8 cellular contexts compared by ENCODE assay signal in genomic region chr9:134413890-134414731, GRCh38.
A peak's percentile ranks its signal among the peaks of the same experiment; 100 is the strongest.
DNase-seq lines count a peak whose midpoint lies in the region; ATAC-seq, FAIRE-seq and TF ChIP-seq lines count a peak whose summit lies in the region.

No MANE protein-coding gene starts in this region.

- peaks cover 3% of the 10 kb centered on the region for H3K36me3 Mint-ChIP-seq in astrocyte (ENCODE audit: low read depth, unreplicated experiment)
- no peaks in the 10 kb centered on the region for H3K36me3 Mint-ChIP-seq in activated CD4-positive, alpha-beta memory T cell treated with anti-CD3 and anti-CD28 coated beads for 36 hours

- peaks cover 65% of the 10 kb centered on the region for H4K20me1 ChIP-seq in astrocyte (ENCODE audit: insufficient read depth, low read length)

- H3K27ac ChIP-seq in A549: peak overlapping the region; percentile 80 to 100
- peak overlapping the region; percentile 44 for H3K27ac ChIP-seq in astrocyte (ENCODE audit: low read depth, low read length)

- POLR2A ChIA-PET in A549 (lab: Yijun Ruan, JAX): no interaction called here
- POLR2A ChIA-PET in activated CD4-positive, alpha-beta memory T cell treated with anti-CD3 and anti-CD28 coated beads for 36 hours (lab: Charles Lee): no interaction called here

- no peaks in the 10 kb centered on the region for H3K9me3 ChIP-seq in A549
- no peaks in the 10 kb centered on the region for H3K9me3 ChIP-seq in astrocyte (ENCODE audit: insufficient read depth, low read depth, low read length)

- no peak overlapping the region for H2AFZ ChIP-seq in astrocyte (ENCODE audit: low read depth, low read length)

- TF ChIP-seq POLR2A in A549 (IDR thresholded peaks at IDR 0.05; ENCODE audit: low read length): no peak

- no peaks in the 10 kb centered on the region for H3K27me3 Mint-ChIP-seq in astrocyte (ENCODE audit: low read depth, unreplicated experiment)
- H3K27me3 Mint-ChIP-seq in activated CD4-positive, alpha-beta memory T cell treated with anti-CD3 and anti-CD28 coated beads for 36 hours: no peaks in the 10 kb centered on the region

- no peaks in the 10 kb centered on the region for H3K36me3 ChIP-seq in astrocyte (ENCODE audit: insufficient read depth, low read length)

- DNase-seq in A549 (ENCODE audit: low read depth in 1 of 2, low spot score in 1 of 2) (peak; percentile 77 to 87), NCI-H128 (lab: John Stamatoyannopoulos, UW; ENCODE audit: unreplicated experiment) (peak; percentile 74), astrocyte (ENCODE audit: low read depth) (peak; percentile 84), kidney glomerular epithelial cell (lab: John Stamatoyannopoulos, UW) (peak; percentile 77), NK-92 (lab: John Stamatoyannopoulos, UW; ENCODE audit: unreplicated experiment) (no peak)
- DNase-seq in activated CD4-positive, alpha-beta memory T cell treated with anti-CD3 and anti-CD28 coated beads for 36 hours: no peak
- no peak for DNase-seq in activated naive CD4-positive, alpha-beta T cell treated with Interleukin-2 at 50 U/mL for 16 hours

- peak; percentile 28 for FAIRE-seq in A549 (lab: Jason Lieb, UNC)
- no peak for FAIRE-seq in astrocyte (lab: Jason Lieb, UNC)

- 26% methylated on average over 29 of the region's 30 CpGs for WGBS in A549 (ENCODE audit: missing lambda C conversion rate)

- H3K27ac Mint-ChIP-seq in astrocyte (ENCODE audit: unreplicated experiment): no peak overlapping the region
- H3K27ac Mint-ChIP-seq in activated CD4-positive, alpha-beta memory T cell treated with anti-CD3 and anti-CD28 coated beads for 36 hours: no peak overlapping the region

- intact Hi-C loops in activated CD4-positive, alpha-beta memory T cell treated with anti-CD3 and anti-CD28 coated beads for 36 hours (cut with micrococcal nuclease): no loop called here

- ATAC-seq in A549: peak; percentile 54 to 84
- no peak for ATAC-seq in GM21825 (IDR thresholded peaks at IDR 0.05; ENCODE audit: unreplicated experiment)

- H3K27me3 ChIP-seq in astrocyte (ENCODE audit: insufficient read depth, low read length): no peaks in the 10 kb centered on the region

- CTCF ChIA-PET in A549 (lab: Yijun Ruan, JAX): interaction anchor here (0.7 to 6.2 kb wide), 9 partner anchors 9 to 243 kb away, joined by 3 to 33 read pairs (median 3); no protein-coding TSS in a partner anchor
- CTCF ChIA-PET in activated CD4-positive, alpha-beta memory T cell treated with anti-CD3 and anti-CD28 coated beads for 36 hours (lab: Charles Lee): interaction anchor here (0.6 kb wide), 2 partner anchors 29 to 1067 kb away, joined by 3 to 4 read pairs; no protein-coding TSS in a partner anchor

- H3K79me2 ChIP-seq in astrocyte (ENCODE audit: insufficient read depth, low read length): peaks cover 9% of the 10 kb centered on the region

- peaks cover 63% of the 10 kb centered on the region for H3K4me1 ChIP-seq in A549
- H3K4me1 ChIP-seq in astrocyte (ENCODE audit: insufficient read depth, low read length): peaks cover 25% of the 10 kb centered on the region

- peak overlapping the region; percentile 54 for H3K9ac ChIP-seq in astrocyte (ENCODE audit: low read length)

- H3K4me3 ChIP-seq in A549: no peak overlapping the region
- no peak overlapping the region for H3K4me3 ChIP-seq in astrocyte (ENCODE audit: insufficient read depth, low read depth, low read length)

- H3K4me3 Mint-ChIP-seq in astrocyte (ENCODE audit: unreplicated experiment): no peak overlapping the region
- H3K4me3 Mint-ChIP-seq in activated CD4-positive, alpha-beta memory T cell treated with anti-CD3 and anti-CD28 coated beads for 36 hours: no peak overlapping the region

- no peak for TF ChIP-seq CTCF in A549 (IDR thresholded peaks at IDR 0.05)
- no peak for TF ChIP-seq CTCF in astrocyte (IDR thresholded peaks at IDR 0.05; ENCODE audit: insufficient read depth, low read depth, low read length)

- peak overlapping the region; percentile 71 for H3K4me2 ChIP-seq in A549
- H3K4me2 ChIP-seq in astrocyte (ENCODE audit: low read length): peak overlapping the region; percentile 70

- TF ChIP-seq RAD21 in A549 (conservative IDR thresholded peaks at IDR 0.05 in 1 of 2, IDR thresholded peaks at IDR 0.05 in 1 of 2): peak; percentile 5 to 21; a peak in 2 of 5 replicates

- no peak for TF ChIP-seq EP300 in A549 (IDR thresholded peaks at IDR 0.05)

- H3K4me1 Mint-ChIP-seq in astrocyte (ENCODE audit: low read depth, unreplicated experiment): peaks cover 3% of the 10 kb centered on the region
- no peaks in the 10 kb centered on the region for H3K4me1 Mint-ChIP-seq in activated CD4-positive, alpha-beta memory T cell treated with anti-CD3 and anti-CD28 coated beads for 36 hours (ENCODE audit: low read depth)

- H3K9me3 Mint-ChIP-seq in astrocyte (ENCODE audit: unreplicated experiment): no peaks in the 10 kb centered on the region
- no peaks in the 10 kb centered on the region for H3K9me3 Mint-ChIP-seq in activated CD4-positive, alpha-beta memory T cell treated with anti-CD3 and anti-CD28 coated beads for 36 hours

TF ChIP-seq in A549, 52 proteins besides CTCF, POLR2A, EP300 and RAD21:
- TF ChIP-seq MAX (IDR thresholded peaks at IDR 0.05) (peak; percentile 82), MAFK (IDR thresholded peaks at IDR 0.05; ENCODE audit: partially characterized antibody) (peak; percentile 96), RFX5 (IDR thresholded peaks at IDR 0.05) (no peak), GATA3 (IDR thresholded peaks at IDR 0.05; ENCODE audit: borderline replicate concordance) (peak; percentile 41; the same call in 1 of the 2 replicates), PBX3 (IDR thresholded peaks at IDR 0.05) (0 out of 2 replicates have a peak, but pooled peaks have one; percentile 38), E2F6 (IDR thresholded peaks at IDR 0.05; ENCODE audit: borderline replicate concordance, low read depth) (peak; percentile 79), JUN (IDR thresholded peaks at IDR 0.05) (0 out of 5 replicates have a peak, but pooled peaks of 1 of the 2 experiments have one; percentile 41), FOSL2 (IDR thresholded peaks at IDR 0.05) (no peak), FOSL2 (CRISPR knock-in tag; IDR thresholded peaks at IDR 0.05) (peak; percentile 75), CHD4 (IDR thresholded peaks at IDR 0.05; ENCODE audit: borderline replicate concordance) (no peak), FOXS1 (CRISPR knock-in tag; IDR thresholded peaks at IDR 0.05) (no peak)

Comparison
In these comparisons a context has a peak if more than half of its experiments do, and no peak if none do; other contexts are left out.
1. DNase-seq: peak in A549 (2 of 2), NCI-H128 (single experiment), astrocyte (single experiment) and kidney glomerular epithelial cell (single experiment); none in activated CD4-positive, alpha-beta memory T cell treated with anti-CD3 and anti-CD28 coated beads for 36 hours (single experiment), NK-92 (single experiment) and activated naive CD4-positive, alpha-beta T cell treated with Interleukin-2 at 50 U/mL for 16 hours (single experiment).